ENCODE assay signal across 8 cellular contexts in genomic region chr3:71581981-71582611, GRCh38. TPM values are rescaled to one million over a fixed set of nuclear protein-coding genes. Genes with fewer than 3 reads are reported as not detected.
DNase-seq lines count a peak whose midpoint lies in the region; ATAC-seq and TF ChIP-seq lines count a peak whose summit lies in the region.

No MANE protein-coding gene starts in this region.

- H3K36me3 ChIP-seq in MM.1S (replicated peaks; ENCODE audit: insufficient read depth, low read length): no peaks in the 10 kb centered on the region
- H3K36me3 ChIP-seq in colonic mucosa: no peaks in the 10 kb centered on the region

- ATAC-seq in activated CD4-positive, CD25-positive, alpha-beta regulatory T cell treated with anti-CD3 and anti-CD28 coated beads, Interleukin-2, amount 50 U/mL, for 24 hours: peak; percentile 7 to 14
- ATAC-seq in GM21528 (IDR thresholded peaks at IDR 0.05; ENCODE audit: low FRiP score, unreplicated experiment): no peak
- ATAC-seq in HG02571 (IDR thresholded peaks at IDR 0.05; ENCODE audit: unreplicated experiment): no peak

- peaks cover 6% of the 10 kb centered on the region for H3K4me1 ChIP-seq in MM.1S (ENCODE audit: low read length)
- H3K4me1 ChIP-seq in colonic mucosa: peaks cover 8% of the 10 kb centered on the region

- intact Hi-C loops in colonic mucosa (cut with DNase I): loop anchor here (5.0 to 10.0 kb wide), 4 partner anchors 277 to 577 kb away; no protein-coding TSS in a partner anchor

- H3K9me3 ChIP-seq in MM.1S (replicated peaks; ENCODE audit: insufficient read depth, low read length): no peaks in the 10 kb centered on the region
- H3K9me3 ChIP-seq in colonic mucosa: no peaks in the 10 kb centered on the region

- peak; percentile 49 for DNase-seq in CD1c-positive myeloid dendritic cell (ENCODE audit: extremely low spot score)
- DNase-seq in MM.1S: no peak
- peak; percentile 60 for DNase-seq in colonic mucosa
- DNase-seq in stimulated activated CD4-positive, alpha-beta T cell treated with anti-CD3 and anti-CD28 coated beads, Interleukin-15, amount 100 ng/mL, for 1 hour (ENCODE audit: low read depth in 1 of 2, low spot score in 1 of 2): peak; percentile 2 to 46

- H3K27me3 ChIP-seq in MM.1S (replicated peaks; ENCODE audit: insufficient read depth, low read length) (peaks cover 11% of the 10 kb centered on the region), colonic mucosa (no peaks in the 10 kb centered on the region), layer of hippocampus (ENCODE audit: control insufficient read depth, insufficient read depth, low read length) (no peaks in the 10 kb centered on the region)

- H3K79me2 ChIP-seq in MM.1S (ENCODE audit: low read length): no peaks in the 10 kb centered on the region

- H3K4me2 ChIP-seq in MM.1S (ENCODE audit: low read depth, low read length): peak overlapping the region; percentile 99

- H3K4me3 ChIP-seq in MM.1S (ENCODE audit: low read length): peak overlapping the region; percentile 78
- H3K4me3 ChIP-seq in colonic mucosa: peak overlapping the region; percentile 51

- H3K27ac ChIP-seq in MM.1S (ENCODE audit: low read length) (no peak overlapping the region), colonic mucosa (peak overlapping the region; percentile 94), layer of hippocampus (ENCODE audit: low read depth, low read length) (peak overlapping the region; percentile 97)

- H3K9ac ChIP-seq in MM.1S (ENCODE audit: low read length) (peak overlapping the region; percentile 79), colonic mucosa (ENCODE audit: low read depth in 2 of 2, low read length in 2 of 2) (peak overlapping the region; percentile 93 to 96)

- peak overlapping the region; percentile 86 for H2AFZ ChIP-seq in MM.1S (ENCODE audit: low read length)

- TF ChIP-seq CTCF in MM.1S (IDR thresholded peaks at IDR 0.05; ENCODE audit: low read length) (no peak), colonic mucosa (IDR thresholded peaks at IDR 0.05) (no peak)

- peaks cover 16% of the 10 kb centered on the region for H3F3A ChIP-seq in MM.1S (ENCODE audit: insufficient read depth, low read length)

- H3K9me2 ChIP-seq in MM.1S (replicated peaks; ENCODE audit: insufficient read depth, low read length): no peaks in the 10 kb centered on the region

- no peaks in the 10 kb centered on the region for H4K20me1 ChIP-seq in MM.1S (ENCODE audit: insufficient read depth, low read length)

RNA-seq across cellular contexts. Expression of gene FOXP1, which starts 1.4 kb away (rescaled TPM):
- total RNA-seq in colonic mucosa: 100 to 1,000 TPM; 127 to 128 TPM

Comparison
In these comparisons a context has a peak if more than half of its experiments do, and no peak if none do; other contexts are left out.
1. ATAC-seq: peak in activated CD4-positive, CD25-positive, alpha-beta regulatory T cell treated with anti-CD3 and anti-CD28 coated beads, Interleukin-2, amount 50 U/mL, for 24 hours (2 of 2); none in GM21528 (single experiment) and HG02571 (single experiment).